In the genomic region with DNA sequence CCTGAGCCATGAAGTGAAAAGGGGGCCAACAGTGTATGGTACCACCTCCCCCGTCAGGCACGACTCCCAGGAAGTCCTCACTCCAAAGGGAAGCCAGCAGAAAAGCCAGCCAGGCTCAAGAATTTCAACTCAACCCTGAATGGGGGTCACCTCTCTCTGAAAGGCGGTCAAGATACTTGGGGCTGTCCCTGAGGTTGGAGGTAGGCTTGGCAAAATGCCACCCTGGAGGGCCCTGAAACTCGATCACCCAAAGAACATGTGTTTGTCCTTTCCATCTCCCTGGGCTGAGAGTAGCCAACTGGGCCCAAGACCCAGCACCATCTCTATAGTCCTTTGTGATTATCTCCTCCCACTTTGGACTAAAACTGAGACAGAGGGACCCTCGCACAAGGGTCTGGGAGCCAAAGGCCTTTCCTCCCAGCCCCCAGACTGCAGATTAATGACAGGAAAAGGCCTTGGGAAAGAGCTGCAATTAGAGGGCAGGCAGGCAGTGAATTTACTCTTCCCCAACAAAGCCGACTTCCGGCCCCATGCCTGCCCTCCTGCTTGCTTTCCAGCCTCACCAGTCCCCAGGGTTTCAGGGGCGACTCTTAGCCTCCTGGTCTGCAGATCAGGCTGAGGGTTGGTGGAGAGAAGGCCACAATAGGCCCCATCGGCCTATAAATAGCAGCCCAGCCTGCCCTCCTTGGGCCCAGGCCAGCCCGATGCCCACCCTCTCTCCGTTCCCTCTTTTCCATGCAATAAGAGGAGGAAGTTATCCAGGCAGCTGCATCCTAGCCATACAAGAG, we compare ENCODE assay signal across 12 cellular contexts. TPM values are rescaled to one million over a fixed set of nuclear protein-coding genes. Genes with fewer than 3 reads are reported as not detected.
DNase-seq lines count a peak whose midpoint lies in the region; ATAC-seq and TF ChIP-seq lines count a peak whose summit lies in the region.
"Had no signal": no experiment of that assay in that cellular context is flagged by ENCODE, and none has a peak within 500 bp of the region (broad histone marks: within the 10 kb centered on the region; RNA-seq: fewer than 3 reads in every experiment).

No MANE protein-coding gene starts in this region.

- no peaks in the 10 kb centered on the region for H3K9me3 Mint-ChIP-seq in CD4-positive, alpha-beta memory T cell
- no peaks in the 10 kb centered on the region for H3K9me3 Mint-ChIP-seq in activated B cell treated with CpG ODN at 0.5 μM for 24 hours
- H3K9me3 Mint-ChIP-seq in naive thymus-derived CD8-positive, alpha-beta T cell = no peaks in the 10 kb centered on the region

- intact Hi-C loops in CD4-positive, alpha-beta memory T cell (cut with micrococcal nuclease) = no loop called here
- intact Hi-C loops in activated B cell treated with CpG ODN at 0.5 μM for 24 hours (cut with micrococcal nuclease) = no loop called here

- no peaks in the 10 kb centered on the region for H3K27me3 Mint-ChIP-seq in CD4-positive, alpha-beta memory T cell
- no peaks in the 10 kb centered on the region for H3K27me3 Mint-ChIP-seq in activated B cell treated with CpG ODN at 0.5 μM for 24 hours
- H3K27me3 Mint-ChIP-seq in naive thymus-derived CD8-positive, alpha-beta T cell = no peaks in the 10 kb centered on the region

- no peaks in the 10 kb centered on the region for H3K9me3 ChIP-seq in CD4-positive, alpha-beta memory T cell (ENCODE audit: control insufficient read depth in 1 of 2, low read length in 2 of 2)
- H3K9me3 ChIP-seq: MG63, suprapubic skin had no signal

- H3K4me3 Mint-ChIP-seq in CD4-positive, alpha-beta memory T cell = peak overlapping the region; percentile 54 to 81 (median 76)
- peak overlapping the region; percentile 77 for H3K4me3 Mint-ChIP-seq in activated B cell treated with CpG ODN at 0.5 μM for 24 hours
- H3K4me3 Mint-ChIP-seq in naive thymus-derived CD8-positive, alpha-beta T cell = peak overlapping the region; percentile 65 to 98 (median 78)

- peak overlapping the region; percentile 6 to 35 for H3K4me3 ChIP-seq in CD4-positive, alpha-beta memory T cell (ENCODE audit: low read length in 2 of 2)
- peak overlapping the region; percentile 39 for H3K4me3 ChIP-seq in GM12864 (ENCODE audit: low read depth, low read length)
- H3K4me3 ChIP-seq: GM23248, MG63, suprapubic skin had no signal

- H3K27ac Mint-ChIP-seq in CD4-positive, alpha-beta memory T cell = peak overlapping the region; percentile 24 to 90 (median 84)
- H3K27ac Mint-ChIP-seq in activated B cell treated with CpG ODN at 0.5 μM for 24 hours = peak overlapping the region; percentile 85
- H3K27ac Mint-ChIP-seq in naive thymus-derived CD8-positive, alpha-beta T cell = peak overlapping the region; percentile 76 to 95 (median 89)

- H3K4me1 ChIP-seq in CD4-positive, alpha-beta memory T cell (ENCODE audit: insufficient read depth, low read length) = peaks cover 54% of the 10 kb centered on the region
- H3K4me1 ChIP-seq: suprapubic skin had no signal

- no peak for TF ChIP-seq CTCF in GM12864 (IDR thresholded peaks at IDR 0.05; ENCODE audit: low read depth, low read length, missing control alignments)
- TF ChIP-seq CTCF in activated B cell treated with CpG ODN at 0.5 μM for 24 hours (IDR thresholded peaks at IDR 0.05) = no peak

- peaks cover 38% of the 10 kb centered on the region for H3K36me3 ChIP-seq in CD4-positive, alpha-beta memory T cell (ENCODE audit: insufficient read depth, low read length)
- H3K36me3 ChIP-seq: MG63, suprapubic skin had no signal

- POLR2A ChIA-PET in CD4-positive, alpha-beta memory T cell (lab: Charles Lee; ENCODE audit: partially characterized antibody) = interaction anchor here (2.1 to 39.3 kb wide), 4 partner anchors 0 to 59 kb away, joined by 6 to 1390 read pairs (median 698); partner anchors contain the start of gene SASH3
- POLR2A ChIA-PET in activated B cell treated with CpG ODN at 0.5 μM for 24 hours (lab: Charles Lee) = interaction anchor here (0.5 to 1.8 kb wide), 5 partner anchors 9 to 13 kb away, joined by 3 to 11 read pairs (median 4); no protein-coding TSS in a partner anchor
- POLR2A ChIA-PET in naive thymus-derived CD8-positive, alpha-beta T cell (lab: Charles Lee) = interaction anchor here (0.6 to 15.1 kb wide), 6 partner anchors 11 to 286 kb away, joined by 3 to 382 read pairs (median 4); no protein-coding TSS in a partner anchor

- H3K4me1 Mint-ChIP-seq in CD4-positive, alpha-beta memory T cell = peaks cover 35 to 72% (median 55%) of the 10 kb centered on the region in 4 donors
- peaks cover 64% of the 10 kb centered on the region for H3K4me1 Mint-ChIP-seq in activated B cell treated with CpG ODN at 0.5 μM for 24 hours
- H3K4me1 Mint-ChIP-seq in naive thymus-derived CD8-positive, alpha-beta T cell = peaks cover 28 to 65% (median 64%) of the 10 kb centered on the region in 4 donors

- DNase-seq in CD4-positive, alpha-beta memory T cell = no peak
- DNase-seq in GM12864 (ENCODE audit: low read depth) = no peak
- no peak for DNase-seq in activated B cell treated with CpG ODN at 0.5 μM for 24 hours
- DNase-seq in naive thymus-derived CD8-positive, alpha-beta T cell = no peak
- no peak for DNase-seq in DMS 273 (lab: John Stamatoyannopoulos, UW; ENCODE audit: unreplicated experiment)
- DNase-seq in AML-193 (lab: John Stamatoyannopoulos, UW) = no peak
- DNase-seq: GM23248, MG63, PC-3, right cardiac atrium had no signal

- ATAC-seq in activated B cell treated with CpG ODN at 0.5 μM for 24 hours (ENCODE audit: low read depth) (no peak), HG03280 (IDR thresholded peaks at IDR 0.05; ENCODE audit: unreplicated experiment) (no peak)
- no peak for ATAC-seq in naive thymus-derived CD8-positive, alpha-beta T cell
- ATAC-seq: PC-3, right cardiac atrium had no signal

- CTCF ChIA-PET in CD4-positive, alpha-beta memory T cell (lab: Charles Lee; ENCODE audit: partially characterized antibody) = interaction anchor here (3.4 to 3.7 kb wide), 2 partner anchors 25 to 38 kb away, joined by 10 read pairs; no protein-coding TSS in a partner anchor
- CTCF ChIA-PET in activated B cell treated with CpG ODN at 0.5 μM for 24 hours (lab: Charles Lee) = interaction anchor here (1.2 kb wide), 1 partner anchor 37 kb away, joined by 3 read pairs; no protein-coding TSS in a partner anchor

- H3K27me3 ChIP-seq in CD4-positive, alpha-beta memory T cell (ENCODE audit: insufficient read depth, low read length) = no peaks in the 10 kb centered on the region
- H3K27me3 ChIP-seq: MG63, suprapubic skin had no signal

- H3K36me3 Mint-ChIP-seq in CD4-positive, alpha-beta memory T cell = peaks cover 48 to 69% of the 10 kb centered on the region in 2 donors
- peaks cover 70% of the 10 kb centered on the region for H3K36me3 Mint-ChIP-seq in activated B cell treated with CpG ODN at 0.5 μM for 24 hours (ENCODE audit: low read depth)
- H3K36me3 Mint-ChIP-seq in naive thymus-derived CD8-positive, alpha-beta T cell = peaks cover 7 to 79% (median 20%) of the 10 kb centered on the region in 3 donors

- H3K27ac ChIP-seq in CD4-positive, alpha-beta memory T cell (ENCODE audit: low read depth, low read length) = peak overlapping the region; percentile 34
- H3K27ac ChIP-seq: GM23248, suprapubic skin had no signal

RNA-seq across cellular contexts. Expression of gene SASH3, which starts 5.6 kb away (rescaled TPM):
- 100 to 1,000 TPM; 148 to 152 TPM for total RNA-seq in CD4-positive, alpha-beta memory T cell
- 100 to 1,000 TPM in 1 of 2 donors, 10 to 100 TPM in 1; 83.3 to 211 TPM for polyA plus RNA-seq in CD4-positive, alpha-beta memory T cell
- total RNA-seq in activated B cell treated with CpG ODN at 0.5 μM for 24 hours = 209 TPM in 2 replicates
- total RNA-seq in naive thymus-derived CD8-positive, alpha-beta T cell = 100 to 1,000 TPM; 154 to 158 TPM
- 100 to 1,000 TPM; 100 to 187 (median 115) TPM for polyA plus RNA-seq in naive thymus-derived CD8-positive, alpha-beta T cell
- total RNA-seq: GM23248, PC-3 had no signal

RNA-seq across cellular contexts. Expression of gene XPNPEP2, which starts 46.6 kb away (rescaled TPM):
- under 1 TPM; 0.32 to 0.33 TPM for total RNA-seq in CD4-positive, alpha-beta memory T cell
- polyA plus RNA-seq in CD4-positive, alpha-beta memory T cell = under 1 TPM; 0.48 to 0.90 TPM
- total RNA-seq in activated B cell treated with CpG ODN at 0.5 μM for 24 hours = 0.07 TPM in 2 replicates
- total RNA-seq in naive thymus-derived CD8-positive, alpha-beta T cell = not detected
- under 1 TPM in 2 of 3 donors, not detected in 1; 0.13 to 0.47 TPM for polyA plus RNA-seq in naive thymus-derived CD8-positive, alpha-beta T cell
- total RNA-seq: PC-3 had no signal

RNA-seq across cellular contexts. Expression of gene ZDHHC9, which starts 58.3 kb away (rescaled TPM):
- 1 to 10 TPM; 5.1 to 6.1 TPM for total RNA-seq in CD4-positive, alpha-beta memory T cell
- polyA plus RNA-seq in CD4-positive, alpha-beta memory T cell = 1 to 10 TPM; 5.6 to 8.1 TPM
- 3.9 and 4.2 TPM in 2 replicates for total RNA-seq in activated B cell treated with CpG ODN at 0.5 μM for 24 hours
- 10 to 100 TPM in 1 of 2 experiments, 1 to 10 TPM in 1; 9.6 to 12.3 TPM for total RNA-seq in naive thymus-derived CD8-positive, alpha-beta T cell
- 1 to 10 TPM; 4.1 to 7.5 (median 5.8) TPM for polyA plus RNA-seq in naive thymus-derived CD8-positive, alpha-beta T cell
